Comparison of ENCODE assay signal across 20 cellular contexts in genomic region chr5:142670811-142671210, GRCh38. TPM values are rescaled to one million over a fixed set of nuclear protein-coding genes. Genes with fewer than 3 reads are reported as not detected.
DNase-seq lines count a peak whose midpoint lies in the region; ATAC-seq and TF ChIP-seq lines count a peak whose summit lies in the region.
"Had no signal": no experiment of that assay in that cellular context is flagged by ENCODE, and none has a peak within 500 bp of the region (broad histone marks: within the 10 kb centered on the region; RNA-seq: fewer than 3 reads in every experiment).

No MANE protein-coding gene starts in this region.

- H3K4me1 ChIP-seq in adipocyte (ENCODE audit: control insufficient read depth, insufficient read depth, low read length) (peaks cover 52% of the 10 kb centered on the region), skeletal muscle satellite cell (ENCODE audit: control insufficient read depth, insufficient read depth, low read length) (peaks cover 53% of the 10 kb centered on the region)
- H3K4me1 ChIP-seq: Peyer's patch had no signal

- peak overlapping the region; percentile 53 for H3K4me3 ChIP-seq in adipocyte (ENCODE audit: low read length)
- H3K4me3 ChIP-seq in skeletal muscle satellite cell (ENCODE audit: low read length) = no peak overlapping the region
- H3K4me3 ChIP-seq: Peyer's patch had no signal

- ATAC-seq in natural killer cell = no peak
- ATAC-seq: Right ventricle myocardium inferior had no signal

- no peaks in the 10 kb centered on the region for H3K9me3 Mint-ChIP-seq in natural killer cell
- H3K9me3 Mint-ChIP-seq: H9 had no signal

- H3K36me3 Mint-ChIP-seq in natural killer cell = no peaks in the 10 kb centered on the region

- no peak overlapping the region for H3K4me2 ChIP-seq in skeletal muscle satellite cell (ENCODE audit: low read length)

- TF ChIP-seq CTCF in natural killer cell (IDR thresholded peaks at IDR 0.05) = no peak

- no peaks in the 10 kb centered on the region for H3K36me3 ChIP-seq in adipocyte (ENCODE audit: control insufficient read depth, insufficient read depth, low read length, severe bottlenecking)
- no peaks in the 10 kb centered on the region for H3K36me3 ChIP-seq in skeletal muscle satellite cell (ENCODE audit: insufficient read depth, low read length)
- H3K36me3 ChIP-seq: Peyer's patch had no signal

- H3K9me3 ChIP-seq in adipocyte (ENCODE audit: control insufficient read depth, low read length) (no peaks in the 10 kb centered on the region), skeletal muscle satellite cell (replicated peaks; ENCODE audit: low read length) (no peaks in the 10 kb centered on the region)
- H3K9me3 ChIP-seq: Peyer's patch had no signal

- peak overlapping the region; percentile 80 for H3K9ac ChIP-seq in adipocyte (ENCODE audit: low read length)
- H3K9ac ChIP-seq in skeletal muscle satellite cell (ENCODE audit: low read depth, low read length) = peak overlapping the region; percentile 21

- no peaks in the 10 kb centered on the region for H3K4me1 Mint-ChIP-seq in natural killer cell

- DNase-seq in EH (ENCODE audit: low read depth) (peak; percentile 24), adipocyte (ENCODE audit: low read depth) (no peak), left kidney (ENCODE audit: low read depth, low spot score) (peak; percentile 27), Kasumi-1 (lab: John Stamatoyannopoulos, UW) (no peak), natural killer cell (no peak), EL (no peak)
- no peak for DNase-seq in stimulated activated CD4-positive, alpha-beta T cell treated with anti-CD3 and anti-CD28 coated beads, Interleukin-2, amount 100 ng/mL, for 24 hours
- DNase-seq: ACHN; DND-41; GDM1; H9; NCI-H1105; NCI-H2081; NCI-H510A; NCI-H748 treated with DMSO at 0.1 percent for 48 hours; NK-92 treated with Interleukin-12 subunit alpha and Interleukin-12 subunit beta, amount 100 ng/mL, for 24 hours; Peyer's patch had no signal

- intact Hi-C loops in natural killer cell (cut with micrococcal nuclease) = no loop called here

- H3K27me3 Mint-ChIP-seq in natural killer cell (ENCODE audit: low read depth in 2 of 2) = peaks cover 1 to 6% of the 10 kb centered on the region in 2 donors

- H3K27me3 ChIP-seq in adipocyte (replicated peaks; ENCODE audit: control insufficient read depth, insufficient read depth, low read length) (no peaks in the 10 kb centered on the region), skeletal muscle satellite cell (ENCODE audit: control insufficient read depth, insufficient read depth, low read length) (no peaks in the 10 kb centered on the region)
- H3K27me3 ChIP-seq: Peyer's patch had no signal

- H3K4me3 Mint-ChIP-seq in natural killer cell = no peak overlapping the region
- H3K4me3 Mint-ChIP-seq: H9 had no signal

- H3K27ac Mint-ChIP-seq in natural killer cell = no peak overlapping the region
- H3K27ac Mint-ChIP-seq: H9 had no signal

RNA-seq across cellular contexts. Expression of gene FGF1, which starts 15.1 kb away (rescaled TPM):
- total RNA-seq in skeletal muscle satellite cell (2012; rRNA removed) = 1.5 TPM in 2 replicates
- total RNA-seq in natural killer cell = not detected
- total RNA-seq: Peyer's patch, SK-MEL-5 had no signal

Comparison
In these comparisons a context has a peak if more than half of its experiments do, and no peak if none do; other contexts are left out.
1. DNase-seq: peak in EH (single experiment) and left kidney (single experiment); none in adipocyte (single experiment), stimulated activated CD4-positive, alpha-beta T cell treated with anti-CD3 and anti-CD28 coated beads, Interleukin-2, amount 100 ng/mL, for 24 hours (0 of 2), Kasumi-1 (0 of 2), natural killer cell (single experiment) and EL (single experiment).